Comparison of ENCODE assay signal across 32 cellular contexts in genomic region chr3:126186749-126187148, GRCh38. TPM values are rescaled to one million over a fixed set of nuclear protein-coding genes. Genes with fewer than 3 reads are reported as not detected.
"Had no signal": no experiment of that assay in that cellular context is flagged by ENCODE, and none has a peak within 500 bp of the region (broad histone marks: within the 10 kb centered on the region; RNA-seq: fewer than 3 reads in every experiment).

No MANE protein-coding gene starts in this region.

- H3K9me3 ChIP-seq: adrenal gland, body of pancreas, SJCRH30 had no signal

- DNase-seq: activated CD4-positive, alpha-beta T cell treated with anti-CD3 and anti-CD28 coated beads, Interleukin-2, amount 10 ng/mL, durations not matched to agents 7 days and 5 days; activated CD4-positive, alpha-beta T cell treated with anti-CD3 and anti-CD28 coated beads, Interleukin-2, amount 50 U/mL, for 48 hours; activated CD4-positive, CD25-positive, alpha-beta regulatory T cell; activated CD8-positive, alpha-beta memory T cell treated with anti-CD3 and anti-CD28 coated beads, Interleukin-2, amount 50 U/mL, for 4 hours; activated gamma-delta T cell treated with Interleukin-2 at 50 U/mL for 16 hours; activated naive CD4-positive, alpha-beta T cell treated with anti-CD3 and anti-CD28 coated beads for 36 hours; activated T-cell treated with anti-CD3 and anti-CD28 coated beads for 4 hours; activated T-cell treated with anti-CD3 and anti-CD28 coated beads, Interleukin-2, amount 50 U/mL, for 4 hours; adrenal gland; body of pancreas; caudate nucleus; NCI-H1105 treated with DMSO at 0.1 percent for 48 hours; NCI-H1436; NCI-H1694; NCI-H1930; NCI-H2081 treated with DMSO at 0.1 percent for 48 hours; NCI-H345; NCI-H524 treated with DMSO at 0.1 percent for 48 hours; SHP77; SJCRH30; T1000; WERI-Rb-1 had no signal

- H3K4me2 ChIP-seq: KMS-11 had no signal

- H3K4me3 Mint-ChIP-seq: activated CD4-positive, alpha-beta T cell treated with anti-CD3 and anti-CD28 coated beads, Interleukin-2, amount 10 ng/mL, durations not matched to agents 7 days and 5 days; activated naive CD4-positive, alpha-beta T cell treated with anti-CD3 and anti-CD28 coated beads for 36 hours; activated T-cell treated with anti-CD3 and anti-CD28 coated beads, Interleukin-2, amount 50 U/mL, for 4 hours; activated T-helper 1 cell treated with anti-CD3 and anti-CD28 coated beads, Interleukin-12 subunit alpha, Interleukin-12 subunit beta, Interleukin-2, Interleukin-4 antibody, amounts not matched to agents 30 ng/mL and 10 ng/mL and 1 ng/mL, durations not matched to agents 14 hours and 24 hours and 36 hours had no signal

- H3K27ac ChIP-seq: adrenal gland, body of pancreas, KMS-11, SJCRH30, SK-N-MC, WERI-Rb-1 had no signal

- H3K9me3 Mint-ChIP-seq: activated CD4-positive, alpha-beta T cell treated with anti-CD3 and anti-CD28 coated beads, Interleukin-2, amount 10 ng/mL, durations not matched to agents 7 days and 5 days; activated naive CD4-positive, alpha-beta T cell treated with anti-CD3 and anti-CD28 coated beads for 36 hours; activated naive CD4-positive, alpha-beta T cell treated with anti-CD3 and anti-CD28 coated beads, Interleukin-2, amount 50 U/mL, for 72 hours; activated T-cell treated with anti-CD3 and anti-CD28 coated beads, Interleukin-2, amount 50 U/mL, for 4 hours; activated T-helper 1 cell treated with anti-CD3 and anti-CD28 coated beads, Interleukin-12 subunit alpha, Interleukin-12 subunit beta, Interleukin-2, Interleukin-4 antibody, amounts not matched to agents 30 ng/mL and 10 ng/mL and 1 ng/mL, durations not matched to agents 14 hours and 24 hours and 36 hours had no signal

- H3K27me3 ChIP-seq: adrenal gland, body of pancreas, SJCRH30 had no signal

- FAIRE-seq: astrocyte, bronchial epithelial cell had no signal

- H3K9ac ChIP-seq: KMS-11 had no signal

- H3K4me1 ChIP-seq: SJCRH30 had no signal

- H3K36me3 ChIP-seq: adrenal gland, SJCRH30, WERI-Rb-1 had no signal

- H3K4me3 ChIP-seq: adrenal gland, body of pancreas, SJCRH30, SK-N-MC had no signal

- H3K4me1 Mint-ChIP-seq: activated CD4-positive, alpha-beta T cell treated with anti-CD3 and anti-CD28 coated beads, Interleukin-2, amount 10 ng/mL, durations not matched to agents 7 days and 5 days had no signal

- ATAC-seq: activated naive CD4-positive, alpha-beta T cell treated with anti-CD3 and anti-CD28 coated beads, Interleukin-2, amount 50 U/mL, for 72 hours; activated T-cell treated with anti-CD3 and anti-CD28 coated beads, Interleukin-2, amount 50 U/mL, for 4 hours; body of pancreas; Panc1 had no signal

- H3K27ac Mint-ChIP-seq: activated CD4-positive, alpha-beta T cell treated with anti-CD3 and anti-CD28 coated beads, Interleukin-2, amount 10 ng/mL, durations not matched to agents 7 days and 5 days; activated naive CD4-positive, alpha-beta T cell treated with anti-CD3 and anti-CD28 coated beads for 36 hours; activated T-helper 1 cell treated with anti-CD3 and anti-CD28 coated beads, Interleukin-12 subunit alpha, Interleukin-12 subunit beta, Interleukin-2, Interleukin-4 antibody, amounts not matched to agents 30 ng/mL and 10 ng/mL and 1 ng/mL, durations not matched to agents 14 hours and 24 hours and 36 hours had no signal

RNA-seq across cellular contexts. Expression of gene ALDH1L1, which starts 6.4 kb away (rescaled TPM):
- total RNA-seq: activated CD4-positive, alpha-beta T cell treated with anti-CD3 and anti-CD28 coated beads, Interleukin-2, amount 10 ng/mL, durations not matched to agents 7 days and 5 days; activated naive CD4-positive, alpha-beta T cell treated with anti-CD3 and anti-CD28 coated beads for 36 hours; activated T-helper 1 cell treated with anti-CD3 and anti-CD28 coated beads, Interleukin-12 subunit alpha, Interleukin-12 subunit beta, Interleukin-2, Interleukin-4 antibody, amounts not matched to agents 30 ng/mL and 10 ng/mL and 1 ng/mL, durations not matched to agents 14 hours and 24 hours and 36 hours; astrocyte; RPMI7951; T-helper 1 cell treated with Interleukin-12 subunit alpha and Interleukin-12 subunit beta and Interleukin-4 antibody, amounts not matched to agents 30 ng/mL and 1 ng/mL, for 36 hours; T-helper 2 cell treated with Interferon-gamma antibody and Interleukin-4, amounts not matched to agents 100 ng/mL and 5 ng/mL, for 36 hours had no signal
